In the genomic region with DNA sequence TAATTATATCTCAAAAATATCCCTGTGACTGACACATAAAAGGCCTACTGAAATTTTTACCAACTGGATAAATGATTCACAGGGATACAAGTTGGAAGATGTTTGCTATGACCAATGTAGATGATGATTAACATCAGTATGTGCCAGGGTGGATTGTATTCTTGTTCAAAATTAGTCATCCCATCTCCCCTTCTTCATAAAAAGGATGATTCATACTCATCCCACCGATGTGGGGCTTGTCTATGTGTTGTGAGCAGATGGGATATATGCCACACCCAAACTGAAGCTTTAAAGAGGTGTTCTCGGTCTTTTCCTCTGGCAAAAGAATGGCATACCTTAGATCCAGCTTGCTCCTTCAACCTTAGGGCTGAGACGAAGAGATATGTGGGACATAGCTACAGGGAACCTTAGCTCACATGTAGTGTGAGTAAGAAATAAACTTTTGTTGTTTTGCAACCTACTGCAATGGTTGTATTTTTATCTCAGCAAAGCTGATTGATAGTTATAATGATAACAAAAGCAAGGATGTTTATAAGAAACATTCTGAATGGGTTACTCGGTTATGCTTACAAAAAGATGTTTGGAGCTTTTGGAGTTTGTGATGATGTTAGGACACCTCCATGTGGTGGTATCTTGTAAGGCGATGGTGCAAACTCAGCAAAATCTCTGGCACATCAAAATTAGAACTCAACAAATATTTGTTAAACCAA, we compare ENCODE assay signal across 8 cellular contexts. TPM values are rescaled to one million over a fixed set of nuclear protein-coding genes. Genes with fewer than 3 reads are reported as not detected.
A peak's percentile ranks its signal among the peaks of the same experiment; 100 is the strongest.
DNase-seq lines count a peak whose midpoint lies in the region; ATAC-seq and TF ChIP-seq lines count a peak whose summit lies in the region.

No MANE protein-coding gene starts in this region.

- peak; percentile 66 for ATAC-seq in GM18870 (IDR thresholded peaks at IDR 0.05; ENCODE audit: unreplicated experiment)
- peak; percentile 75 for ATAC-seq in HG03442 (IDR thresholded peaks at IDR 0.05; ENCODE audit: unreplicated experiment)
- ATAC-seq in WTC11: peak; percentile 63
- peak; percentile 33 for ATAC-seq in left lung
- ATAC-seq in GM18520 (IDR thresholded peaks at IDR 0.05; ENCODE audit: unreplicated experiment): no peak

- DNase-seq in AG10803 (ENCODE audit: low read depth) (peak; percentile 58), WTC11 (ENCODE audit: low spot score) (no peak), left lung (no peak)
- DNase-seq in activated naive CD4-positive, alpha-beta T cell (lab: John Stamatoyannopoulos, UW): no peak
- DNase-seq in stimulated activated CD4-positive, alpha-beta T cell treated with anti-CD3 and anti-CD28 coated beads, Interleukin-12 subunit alpha, Interleukin-12 subunit beta, amount 100 ng/mL, for 4 hours: no peak

- no peak overlapping the region for H3K4me3 Mint-ChIP-seq in WTC11

- no peaks in the 10 kb centered on the region for H3K36me3 ChIP-seq in left lung

- H3K4me1 Mint-ChIP-seq in WTC11: no peaks in the 10 kb centered on the region

- H3K27me3 Mint-ChIP-seq in WTC11 (ENCODE audit: low read depth): no peaks in the 10 kb centered on the region

- no peak overlapping the region for H3K27ac Mint-ChIP-seq in WTC11

- POLR2A ChIA-PET in WTC11 (lab: Charles Lee): no interaction called here

- H3K4me1 ChIP-seq in left lung: no peaks in the 10 kb centered on the region

- H3K4me3 ChIP-seq in AG10803 (ENCODE audit: low read length): no peak overlapping the region
- H3K4me3 ChIP-seq in left lung: no peak overlapping the region

- no peak overlapping the region for H3K27ac ChIP-seq in left lung

- TF ChIP-seq CTCF in AG10803 (conservative IDR thresholded peaks at IDR 0.05; ENCODE audit: low read length): peak; percentile 68
- no peak for TF ChIP-seq CTCF in WTC11 (IDR thresholded peaks at IDR 0.05)
- TF ChIP-seq CTCF in left lung (IDR thresholded peaks at IDR 0.05): no peak

- intact Hi-C loops in left lung (cut with DNase I): no loop called here

- H3K36me3 Mint-ChIP-seq in WTC11: no peaks in the 10 kb centered on the region

- H3K27me3 ChIP-seq in left lung: no peaks in the 10 kb centered on the region

- CTCF ChIA-PET in WTC11 (lab: Charles Lee): interaction anchor here (0.8 to 1.5 kb wide), 7 partner anchors 10 to 1354 kb away, joined by 3 to 6 read pairs (median 3); partner anchors contain the start of gene ESRRG

- H3K9me3 Mint-ChIP-seq in WTC11: no peaks in the 10 kb centered on the region

- H3K9me3 ChIP-seq in left lung: no peaks in the 10 kb centered on the region

TF ChIP-seq in WTC11, 78 proteins besides CTCF, POLR2A, EP300 and RAD21:
- no peak for TF ChIP-seq ZNF317 (CRISPR knock-in tag; IDR thresholded peaks at IDR 0.05; ENCODE audit: borderline replicate concordance, low read depth)
- no peak for TF ChIP-seq ZNF423 (CRISPR knock-in tag; IDR thresholded peaks at IDR 0.05)
- TF ChIP-seq CDX4 (CRISPR knock-in tag; IDR thresholded peaks at IDR 0.05; ENCODE audit: borderline replicate concordance): no peak
- TF ChIP-seq, protein P1, sequence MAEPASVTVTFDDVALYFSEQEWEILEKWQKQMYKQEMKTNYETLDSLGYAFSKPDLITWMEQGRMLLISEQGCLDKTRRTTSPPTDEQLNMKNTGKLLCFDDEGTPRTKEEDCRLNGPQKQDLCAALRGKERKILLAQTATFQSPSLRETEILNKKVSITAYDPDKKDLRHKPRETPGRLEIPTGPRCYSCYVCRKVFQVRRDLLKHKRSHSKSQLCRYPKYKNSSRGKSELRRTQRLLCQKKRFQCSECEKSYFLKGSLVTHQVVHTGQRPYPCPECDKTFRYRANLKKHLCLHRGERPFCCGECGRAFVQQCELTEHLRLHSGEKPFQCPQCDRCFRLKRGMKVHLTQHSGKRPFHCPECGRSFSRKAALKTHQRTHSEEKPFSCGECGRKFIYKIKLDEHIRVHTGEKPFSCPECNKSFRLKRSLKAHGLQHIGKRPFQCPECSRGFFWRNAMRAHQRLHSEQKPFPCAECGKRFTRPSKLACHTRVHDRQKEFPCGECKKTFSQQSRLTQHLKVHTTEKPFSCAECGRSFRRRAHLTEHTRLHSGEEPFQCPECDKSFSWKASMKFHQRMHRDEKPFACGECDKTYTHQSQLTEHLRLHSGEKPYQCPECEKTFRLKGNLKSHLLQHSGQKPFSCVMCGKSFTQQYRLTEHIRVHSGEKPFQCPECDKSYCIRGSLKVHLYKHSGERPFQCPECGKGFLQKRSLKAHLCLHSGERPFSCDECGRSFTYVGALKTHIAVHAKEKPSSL (CRISPR knock-in tag; conservative IDR thresholded peaks at IDR 0.05): no peak
TF ChIP-seq in WTC11: peak in this region for 0.

RNA-seq across cellular contexts. Expression of gene SPATA17, which starts 29.4 kb away (rescaled TPM):
- total RNA-seq in WTC11 (2021) (0.34 to 1.3 TPM (median 0.46 TPM) in 3 replicates), left lung (1 to 10 TPM; 1.8 to 3.4 TPM)

RNA-seq across cellular contexts. Expression of gene GPATCH2, which starts 29.6 kb away (rescaled TPM):
- 10.1 to 11.5 TPM (median 10.8 TPM) in 3 replicates for total RNA-seq in WTC11 (2021)
- 10 to 100 TPM; 11.0 to 13.4 TPM for total RNA-seq in left lung
